Comparison of ENCODE assay signal across 6 cellular contexts in the genomic region with DNA sequence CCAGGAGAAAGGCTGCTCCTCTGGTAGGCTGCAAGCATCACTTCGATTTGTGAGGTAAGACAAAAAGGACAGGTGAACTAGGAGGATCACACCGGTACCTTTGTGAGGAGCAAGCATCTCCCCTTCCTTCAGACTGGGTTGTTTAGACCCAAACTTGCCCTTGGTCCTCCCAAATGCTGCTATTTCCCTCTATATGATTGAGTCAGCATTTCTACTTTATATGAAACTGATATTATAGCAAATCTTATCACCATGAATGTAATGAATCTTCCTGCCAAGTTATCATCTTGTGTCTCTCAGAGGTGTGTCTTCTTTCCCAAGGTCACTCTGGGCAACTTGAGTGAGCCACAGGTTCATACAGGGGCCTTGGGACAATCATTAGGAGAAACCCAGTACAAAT.
"Had no signal": no experiment of that assay in that cellular context is flagged by ENCODE, and none has a peak within 500 bp of the region (broad histone marks: within the 10 kb centered on the region; RNA-seq: fewer than 3 reads in every experiment).

No MANE protein-coding gene starts in this region.

- H3K9ac ChIP-seq: KMS-11 had no signal

- H3K36me3 Mint-ChIP-seq: IgD-negative memory B cell had no signal

- H3K4me3 Mint-ChIP-seq: IgD-negative memory B cell had no signal

- FAIRE-seq: HTR-8/SVneo had no signal

- H3K27ac ChIP-seq: HL-60, KMS-11 had no signal

- DNase-seq: KBM-7, KG1 had no signal

- H3K4me1 Mint-ChIP-seq: IgD-negative memory B cell had no signal

- H3K27ac Mint-ChIP-seq: IgD-negative memory B cell had no signal

- H3K4me2 ChIP-seq: KMS-11 had no signal
